In genomic region chr15:22497200-22497599, GRCh38 we compare ENCODE assay signal across 21 cellular contexts. TPM values are rescaled to one million over a fixed set of nuclear protein-coding genes. Genes with fewer than 3 reads are reported as not detected.
"Had no signal": no experiment of that assay in that cellular context is flagged by ENCODE, and none has a peak within 500 bp of the region (broad histone marks: within the 10 kb centered on the region; RNA-seq: fewer than 3 reads in every experiment).

No MANE protein-coding gene starts in this region.

RNA-seq across cellular contexts. Expression of gene GOLGA6L22, which starts 38.5 kb away (rescaled TPM):
- total RNA-seq: activated naive CD4-positive, alpha-beta T cell treated with anti-CD3 and anti-CD28 coated beads for 36 hours; activated naive CD4-positive, alpha-beta T cell treated with anti-CD3 and anti-CD28 coated beads, Interleukin-2, amount 50 U/mL, for 72 hours; activated naive CD8-positive, alpha-beta T cell treated with anti-CD3 and anti-CD28 coated beads for 36 hours; activated naive CD8-positive, alpha-beta T cell treated with anti-CD3 and anti-CD28 coated beads, Interleukin-2, amount 10 ng/mL, durations not matched to agents 7 days and 5 days; activated T-cell treated with anti-CD3 and anti-CD28 coated beads, Interleukin-2, amount 50 U/mL, for 4 hours; activated T-cell treated with anti-CD3 and anti-CD28 coated beads, Interleukin-2, amount 50 U/mL, for 72 hours; activated T-helper 1 cell treated with anti-CD3 and anti-CD28 coated beads, Interleukin-12 subunit alpha, Interleukin-12 subunit beta, Interleukin-2, Interleukin-4 antibody, amounts not matched to agents 30 ng/mL and 10 ng/mL and 1 ng/mL, durations not matched to agents 14 hours and 24 hours and 36 hours; activated T-helper 17 cell treated with anti-CD3 and anti-CD28 coated beads, Interleukin-2, amount 50 U/mL, for 72 hours; activated T-helper 2 cell treated with anti-CD3 and anti-CD28 coated beads, Interferon-gamma antibody, Interleukin-2, Interleukin-4, amounts not matched to agents 10 μg/mL and 5 μg/mL and 100 μg/mL, durations not matched to agents 14 hours and 24 hours and 36 hours; adrenal gland; aorta; ascending aorta; astrocyte; body of pancreas; breast epithelium; bronchial epithelial cell; cardiac muscle cell; cardiac septum; cerebellum; chondrocyte had no signal
- polyA plus RNA-seq: adipose tissue, adrenal gland, aorta, cardiac muscle cell had no signal
